ENCODE assay signal across 25 cellular contexts in the genomic region with DNA sequence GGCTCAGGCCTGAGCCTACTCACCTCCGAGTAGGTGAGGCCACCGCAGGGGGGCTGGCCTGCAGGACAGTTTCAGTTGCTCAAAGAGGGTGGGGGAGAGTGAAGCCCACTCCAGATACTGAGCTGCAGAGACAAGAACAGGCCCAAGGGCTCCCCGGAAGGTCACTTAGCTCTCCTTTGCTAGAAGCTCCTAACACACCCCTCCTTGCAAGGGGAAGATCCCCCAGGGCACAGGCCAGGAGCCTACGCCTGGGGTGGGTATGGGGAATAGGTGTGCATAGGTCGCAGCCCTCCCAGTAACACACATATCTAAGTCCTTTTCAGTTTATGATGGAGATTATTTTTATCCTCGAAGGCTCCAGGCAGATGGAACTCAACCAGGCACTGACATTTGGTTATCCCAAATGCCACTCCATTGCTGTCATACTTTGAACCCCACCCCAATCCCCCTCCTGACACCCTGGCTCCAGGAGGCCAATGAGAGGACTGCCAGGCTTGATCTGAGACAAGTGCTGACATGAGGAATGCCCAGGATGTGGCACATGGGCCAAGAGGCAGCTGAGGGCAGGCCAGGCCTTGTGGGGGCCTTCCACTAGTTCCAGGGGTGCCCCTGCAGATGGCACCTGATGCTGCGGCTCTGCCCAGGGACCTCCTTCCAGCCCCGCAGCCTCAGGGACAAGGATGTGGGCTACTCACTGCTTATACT. TPM values are rescaled to one million over a fixed set of nuclear protein-coding genes. Genes with fewer than 3 reads are reported as not detected.
DNase-seq lines count a peak whose midpoint lies in the region; ATAC-seq and TF ChIP-seq lines count a peak whose summit lies in the region.
"Had no signal": no experiment of that assay in that cellular context is flagged by ENCODE, and none has a peak within 500 bp of the region (broad histone marks: within the 10 kb centered on the region; RNA-seq: fewer than 3 reads in every experiment).

No MANE protein-coding gene starts in this region.

- peak overlapping the region; percentile 89 for H3K27ac ChIP-seq in SJCRH30
- H3K27ac ChIP-seq in gastroesophageal sphincter, result peak overlapping the region in 3 of 4 donors; percentile 58 to 75 (median 67)
- peak overlapping the region; percentile 67 for H3K27ac ChIP-seq in mesodermal cell (ENCODE audit: low read depth, low read length, severe bottlenecking)
- H3K27ac ChIP-seq in suprapubic skin, result peak overlapping the region; percentile 14
- H3K27ac ChIP-seq: GM23248, ovary, upper lobe of right lung had no signal

- no peak for ATAC-seq in gastroesophageal sphincter
- ATAC-seq in HG02610 (IDR thresholded peaks at IDR 0.05; ENCODE audit: unreplicated experiment), result no peak
- ATAC-seq: activated CD4-positive, CD25-positive, alpha-beta regulatory T cell treated with anti-CD3 and anti-CD28 coated beads, Interleukin-2, amount 50 U/mL, for 24 hours; activated CD8-positive, alpha-beta T cell treated with anti-CD3 and anti-CD28 coated beads, Interleukin-2, amount 10 ng/mL, durations not matched to agents 7 days and 5 days; activated naive CD8-positive, alpha-beta T cell treated with anti-CD3 and anti-CD28 coated beads, Interleukin-2, amount 50 U/mL, for 24 hours; stimulated activated naive CD8-positive, alpha-beta T cell treated with anti-CD3 and anti-CD28 coated beads, Interleukin-15, amount 100 ng/mL, for 72 hours; upper lobe of right lung had no signal

- peaks cover 0 to 4% (median 2%) of the 10 kb centered on the region in 3 donors for H3K27me3 Mint-ChIP-seq in CD14-positive monocyte (ENCODE audit: low read depth in 3 of 3)
- H3K27me3 Mint-ChIP-seq: activated naive CD8-positive, alpha-beta T cell treated with anti-CD3 and anti-CD28 coated beads, Interleukin-2, amount 50 U/mL, for 24 hours; memory B cell; naive B cell; stimulated activated naive CD8-positive, alpha-beta T cell treated with anti-CD3 and anti-CD28 coated beads, Interleukin-15, amount 100 ng/mL, for 72 hours had no signal

- peaks cover 8% of the 10 kb centered on the region for H3K4me1 Mint-ChIP-seq in CD14-positive monocyte

- TF ChIP-seq CTCF in gastroesophageal sphincter (IDR thresholded peaks at IDR 0.05) (no peak), suprapubic skin (IDR thresholded peaks at IDR 0.05) (no peak), CD14-positive monocyte (IDR thresholded peaks at IDR 0.05) (no peak)

- no peaks in the 10 kb centered on the region for H3K9me3 ChIP-seq in SJCRH30 (replicated peaks)
- H3K9me3 ChIP-seq in gastroesophageal sphincter, result no peaks in the 10 kb centered on the region
- H3K9me3 ChIP-seq in mesodermal cell (ENCODE audit: control insufficient read depth, low read length), result no peaks in the 10 kb centered on the region
- H3K9me3 ChIP-seq in suprapubic skin, result no peaks in the 10 kb centered on the region
- H3K9me3 ChIP-seq: ovary, Peyer's patch, upper lobe of right lung had no signal

- DNase-seq in SJCRH30 (no peak), suprapubic skin (ENCODE audit: low spot score in 2 of 2) (no peak), NCI-H2029 (lab: John Stamatoyannopoulos, UW) (no peak), CD14-positive monocyte (ENCODE audit: low spot score) (no peak)
- DNase-seq: activated CD8-positive, alpha-beta T cell treated with anti-CD3 and anti-CD28 coated beads, Interleukin-2, amount 10 ng/mL, durations not matched to agents 7 days and 5 days; activated gamma-delta T cell treated with Interleukin-2 at 50 U/mL for 16 hours; activated naive CD8-positive, alpha-beta T cell treated with anti-CD3 and anti-CD28 coated beads, Interleukin-2, amount 50 U/mL, for 24 hours; C1 segment of cervical spinal cord; Calu3; GM23248; Kasumi-1; naive B cell; NCI-H2171 treated with DMSO at 0.1 percent for 48 hours; ovary; Peyer's patch; stimulated activated naive CD8-positive, alpha-beta T cell treated with anti-CD3 and anti-CD28 coated beads, Interleukin-15, amount 100 ng/mL, for 72 hours; T-helper 1 cell; upper lobe of right lung had no signal

- peaks cover 54 to 67% of the 10 kb centered on the region in 2 donors for H3K36me3 Mint-ChIP-seq in CD14-positive monocyte

- H3K36me3 ChIP-seq in SJCRH30 (no peaks in the 10 kb centered on the region), gastroesophageal sphincter (peaks cover 0 to 65% of the 10 kb centered on the region in 2 donors), mesodermal cell (ENCODE audit: control insufficient read depth, insufficient read depth, low read length) (no peaks in the 10 kb centered on the region), suprapubic skin (peaks cover 35% of the 10 kb centered on the region)
- H3K36me3 ChIP-seq: ovary, Peyer's patch had no signal

- intact Hi-C loops in CD14-positive monocyte (cut with micrococcal nuclease), result no loop called here

- WGBS in gastroesophageal sphincter (ENCODE audit: low coverage in 1 of 2), 2 donors, result 29 to 76% methylated on average over 1 to 5 of the region's 8 CpGs
- 85 to 97% methylated on average over 3 to 4 of the region's 8 CpGs for WGBS in mesodermal cell (ENCODE audit: insufficient coverage in 2 of 2), 2 experiments
- 91% methylated on average over 4 of the region's 8 CpGs for WGBS in suprapubic skin

- peak overlapping the region in 1 of 7 donors; percentile 65 for H3K27ac Mint-ChIP-seq in CD14-positive monocyte
- H3K27ac Mint-ChIP-seq: activated CD8-positive, alpha-beta T cell treated with anti-CD3 and anti-CD28 coated beads, Interleukin-2, amount 10 ng/mL, durations not matched to agents 7 days and 5 days; activated naive CD8-positive, alpha-beta T cell treated with anti-CD3 and anti-CD28 coated beads, Interleukin-2, amount 50 U/mL, for 24 hours; memory B cell had no signal

- H3K4me1 ChIP-seq in SJCRH30, result peaks cover 31% of the 10 kb centered on the region
- peaks cover 0 to 48% (median 18%) of the 10 kb centered on the region in 3 donors for H3K4me1 ChIP-seq in gastroesophageal sphincter
- H3K4me1 ChIP-seq in mesodermal cell (ENCODE audit: control insufficient read depth, insufficient read depth, low read length, poor library complexity, severe bottlenecking), result peaks cover 15% of the 10 kb centered on the region
- peaks cover 22% of the 10 kb centered on the region for H3K4me1 ChIP-seq in suprapubic skin

- no peak for TF ChIP-seq POLR2A in gastroesophageal sphincter (IDR thresholded peaks at IDR 0.05)
- TF ChIP-seq POLR2A in suprapubic skin (IDR thresholded peaks at IDR 0.05), result no peak

- no peak for TF ChIP-seq EP300 in gastroesophageal sphincter (IDR thresholded peaks at IDR 0.05)
- TF ChIP-seq EP300 in suprapubic skin (IDR thresholded peaks at IDR 0.05), result no peak

- peaks cover 0 to 2% (median 0%) of the 10 kb centered on the region in 7 donors for H3K9me3 Mint-ChIP-seq in CD14-positive monocyte
- H3K9me3 Mint-ChIP-seq: activated naive CD8-positive, alpha-beta T cell treated with anti-CD3 and anti-CD28 coated beads, Interleukin-2, amount 50 U/mL, for 24 hours; memory B cell; naive B cell; stimulated activated naive CD8-positive, alpha-beta T cell treated with anti-CD3 and anti-CD28 coated beads, Interleukin-15, amount 100 ng/mL, for 72 hours had no signal

- H3K4me3 Mint-ChIP-seq in CD14-positive monocyte, result no peak overlapping the region
- H3K4me3 Mint-ChIP-seq: activated CD8-positive, alpha-beta T cell treated with anti-CD3 and anti-CD28 coated beads, Interleukin-2, amount 10 ng/mL, durations not matched to agents 7 days and 5 days; activated naive CD8-positive, alpha-beta T cell treated with anti-CD3 and anti-CD28 coated beads, Interleukin-2, amount 50 U/mL, for 24 hours; memory B cell; naive B cell; stimulated activated naive CD8-positive, alpha-beta T cell treated with anti-CD3 and anti-CD28 coated beads, Interleukin-15, amount 100 ng/mL, for 72 hours had no signal

- H3K4me3 ChIP-seq in SJCRH30 (no peak overlapping the region), gastroesophageal sphincter (peak overlapping the region in 1 of 2 donors; percentile 15), mesodermal cell (ENCODE audit: extremely low read depth, insufficient read depth, low read length, poor library complexity, severe bottlenecking) (no peak overlapping the region), suprapubic skin (no peak overlapping the region)
- H3K4me3 ChIP-seq: GM23248, ovary, Peyer's patch had no signal

- H3K27me3 ChIP-seq in SJCRH30 (no peaks in the 10 kb centered on the region), gastroesophageal sphincter (no peaks in the 10 kb centered on the region), suprapubic skin (no peaks in the 10 kb centered on the region)
- H3K27me3 ChIP-seq: ovary, Peyer's patch, upper lobe of right lung had no signal

RNA-seq across cellular contexts. Expression of gene MUSTN1, which starts 1.1 kb away (rescaled TPM):
- 35.7 and 38.6 TPM in 2 replicates for total RNA-seq in SJCRH30 (2014; rRNA removed; shearing (Covaris generic))
- 10 to 100 TPM in 3 of 4 donors, 1 to 10 TPM in 1; 8.6 to 20.9 (median 16.6) TPM for total RNA-seq in gastroesophageal sphincter
- polyA plus RNA-seq in mesodermal cell (2013, experiment 1 of 2), result 3.2 TPM
- polyA plus RNA-seq in mesodermal cell (2013, experiment 2 of 2), result 2.6 TPM
- 10 to 100 TPM in 2 of 4 donors, 1 to 10 TPM in 2; 1.6 to 14.5 (median 8.3) TPM for total RNA-seq in suprapubic skin
- under 1 TPM in 1 of 2 donors, not detected in 1; 0.29 TPM for polyA plus RNA-seq in CD14-positive monocyte
- total RNA-seq: GM23248, SK-MEL-5 had no signal
- polyA plus RNA-seq: GM23248 had no signal

RNA-seq across cellular contexts. Expression of gene ITIH4, which starts 5.4 kb away (rescaled TPM):
- 0.71 TPM in 1 of 2 replicates, not detected in the other for total RNA-seq in SJCRH30 (2014; rRNA removed; shearing (Covaris generic))
- 1 to 10 TPM; 1.2 to 7.0 (median 3.4) TPM for total RNA-seq in gastroesophageal sphincter
- 1.5 TPM for polyA plus RNA-seq in mesodermal cell (2013, experiment 1 of 2)
- 1.6 TPM for polyA plus RNA-seq in mesodermal cell (2013, experiment 2 of 2)
- 10 to 100 TPM in 1 of 4 donors, 1 to 10 TPM in 3; 2.1 to 12.2 (median 4.6) TPM for total RNA-seq in suprapubic skin
- polyA plus RNA-seq in CD14-positive monocyte, result under 1 TPM in 1 of 2 donors, not detected in 1; 0.59 TPM
- total RNA-seq: SK-MEL-5 had no signal
- polyA plus RNA-seq: GM23248 had no signal

RNA-seq across cellular contexts. Expression of gene ITIH3, which starts 41.3 kb away (rescaled TPM):
- total RNA-seq in SJCRH30 (2014; rRNA removed; shearing (Covaris generic)), result 0.28 TPM in 1 of 2 replicates, not detected in the other
- total RNA-seq in gastroesophageal sphincter (1 to 10 TPM in 1 of 4 donors, under 1 TPM in 2, not detected in 1; 0.27 to 9.7 (median 0.89) TPM), suprapubic skin (1 to 10 TPM in 2 of 4 donors, under 1 TPM in 2; 0.18 to 5.6 (median 1.2) TPM)
- polyA plus RNA-seq in mesodermal cell (2013, experiment 1 of 2), result 0.11 TPM
- 0.35 TPM for polyA plus RNA-seq in mesodermal cell (2013, experiment 2 of 2)
- polyA plus RNA-seq in CD14-positive monocyte, result not detected
- total RNA-seq: activated CD8-positive, alpha-beta T cell treated with anti-CD3 and anti-CD28 coated beads, Interleukin-2, amount 10 ng/mL, durations not matched to agents 7 days and 5 days; Calu3; GM23248 had no signal
- polyA plus RNA-seq: GM23248 had no signal

RNA-seq across cellular contexts. Expression of gene ITIH1, which starts 58.5 kb away (rescaled TPM):
- 0.04 TPM in 1 of 2 replicates, not detected in the other for total RNA-seq in SJCRH30 (2014; rRNA removed; shearing (Covaris generic))
- total RNA-seq in gastroesophageal sphincter, result not detected
- not detected for polyA plus RNA-seq in mesodermal cell (2013, experiment 1 of 2)
- not detected for polyA plus RNA-seq in mesodermal cell (2013, experiment 2 of 2)
- total RNA-seq in suprapubic skin, result 1 to 10 TPM in 1 of 4 donors, not detected in 3; 1.5 TPM
- polyA plus RNA-seq in CD14-positive monocyte, result 1 to 10 TPM in 1 of 2 donors, under 1 TPM in 1; 0.75 to 1.3 TPM
- total RNA-seq: activated CD8-positive, alpha-beta T cell treated with anti-CD3 and anti-CD28 coated beads, Interleukin-2, amount 10 ng/mL, durations not matched to agents 7 days and 5 days; GM23248; Peyer's patch; sciatic nerve; SK-MEL-5; upper lobe of right lung had no signal
- polyA plus RNA-seq: GM23248 had no signal

Comparison
In these comparisons a context has a peak if more than half of its experiments do, and no peak if none do; other contexts are left out.
1. H3K27ac ChIP-seq: peak in every context shown above with its lines; median percentile 89 in SJCRH30; 67 in gastroesophageal sphincter; 67 in mesodermal cell; 14 in suprapubic skin.